Comparison of ENCODE assay signal across 8 cellular contexts in genomic region chr5:1641560-1642166, GRCh38.
DNase-seq lines count a peak whose midpoint lies in the region; TF ChIP-seq lines count a peak whose summit lies in the region.

No MANE protein-coding gene starts in this region.

- H3K9me3 ChIP-seq in BE2C: no peaks in the 10 kb centered on the region

- DNase-seq in BE2C (peak; percentile 76), GM19240 (ENCODE audit: insufficient read length, low spot score) (peak; percentile 65), HS-5 (ENCODE audit: low read depth) (peak; percentile 51), NCI-H82 (lab: John Stamatoyannopoulos, UW) (peak; percentile 86), medulla oblongata (ENCODE audit: extremely low spot score) (peak; percentile 95)
- peak; percentile 74 to 83 for DNase-seq in activated CD4-positive, alpha-beta T cell treated with anti-CD3 and anti-CD28 coated beads, Interleukin-2, amount 50 U/mL, for 48 hours
- peak; percentile 68 for DNase-seq in effector CD4-positive, alpha-beta T cell
- peak; percentile 58 to 62 for DNase-seq in stimulated activated CD8-positive, alpha-beta memory T cell treated with anti-CD3 and anti-CD28 coated beads, Interleukin-15, amount 100 ng/mL, for 48 hours (ENCODE audit: low read depth in 2 of 2)

- no peaks in the 10 kb centered on the region for H3K4me1 ChIP-seq in BE2C

- H3K27me3 ChIP-seq in BE2C: peaks cover 28% of the 10 kb centered on the region

- no peak overlapping the region for H3K4me3 ChIP-seq in BE2C (ENCODE audit: low read depth, low read length)

- H3K36me3 ChIP-seq in BE2C: no peaks in the 10 kb centered on the region

- TF ChIP-seq CTCF in BE2C (IDR thresholded peaks at IDR 0.05; ENCODE audit: low read depth, low read length): peak; percentile 96
